In the genomic region with DNA sequence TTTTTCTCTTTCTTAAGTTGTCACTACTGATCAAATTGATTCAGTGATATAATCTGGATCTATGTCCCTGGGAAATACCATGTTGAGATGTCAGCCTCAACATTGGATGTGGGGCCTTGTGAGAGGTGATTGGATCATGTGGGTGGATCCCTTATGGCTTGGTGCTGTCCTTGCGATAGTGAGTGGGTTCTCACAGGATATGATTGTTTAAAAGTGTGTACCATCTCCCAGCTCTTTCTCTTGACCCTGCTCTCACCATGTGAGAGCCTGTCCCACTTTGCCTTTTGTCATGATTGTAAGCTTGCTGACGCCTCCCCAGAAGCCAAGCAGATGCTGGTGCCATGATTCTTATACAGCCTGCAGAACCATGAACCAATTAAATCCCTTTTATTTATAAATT, we compare ENCODE assay signal across 25 cellular contexts.
A peak's percentile ranks its signal among the peaks of the same experiment; 100 is the strongest.
DNase-seq lines count a peak whose midpoint lies in the region; ATAC-seq, FAIRE-seq and TF ChIP-seq lines count a peak whose summit lies in the region.
"Had no signal": no experiment of that assay in that cellular context is flagged by ENCODE, and none has a peak within 500 bp of the region (broad histone marks: within the 10 kb centered on the region; RNA-seq: fewer than 3 reads in every experiment).

No MANE protein-coding gene starts in this region.

- POLR2A ChIA-PET in OCI-LY7 (lab: Charles Lee), result interaction anchor here (0.6 to 2.3 kb wide), 6 partner anchors 8 to 616 kb away, joined by 3 to 9 read pairs (median 4); no protein-coding TSS in a partner anchor

- ATAC-seq in T-helper 17 cell, result no peak
- no peak for ATAC-seq in stimulated activated effector memory CD8-positive, alpha-beta T cell treated with anti-CD3 and anti-CD28 coated beads, Interleukin-12 subunit alpha, Interleukin-12 subunit beta, amount 100 ng/mL, for 72 hours
- ATAC-seq: HCT116, Panc1 had no signal

- FAIRE-seq in GM12892 (lab: Jason Lieb, UNC) (peak; percentile 9), keratinocyte (lab: Jason Lieb, UNC) (peak; percentile 23)

- dilution Hi-C loops in keratinocyte (cut with MboI; ENCODE audit: extremely low pct_ligation_motif_present, low sequenced_read_pairs), result no loop called here

- H2AFZ ChIP-seq in keratinocyte (ENCODE audit: control insufficient read depth, low read length) (no peak overlapping the region), OCI-LY7 (ENCODE audit: low read length) (no peak overlapping the region)

- H3K79me2 ChIP-seq in keratinocyte (ENCODE audit: control insufficient read depth, insufficient read depth, low read length) (no peaks in the 10 kb centered on the region), OCI-LY7 (ENCODE audit: insufficient read depth, low read depth, low read length) (peaks cover 10% of the 10 kb centered on the region; the same call in 1 of the 2 replicates)

- H3K27ac Mint-ChIP-seq in T-helper 17 cell, result peak overlapping the region; percentile 45
- peak overlapping the region; percentile 21 for H3K27ac Mint-ChIP-seq in stimulated activated effector memory CD8-positive, alpha-beta T cell treated with anti-CD3 and anti-CD28 coated beads, Interleukin-12 subunit alpha, Interleukin-12 subunit beta, amount 100 ng/mL, for 72 hours

- H3K4me3 Mint-ChIP-seq in T-helper 17 cell, result no peak overlapping the region
- H3K4me3 Mint-ChIP-seq in stimulated activated effector memory CD8-positive, alpha-beta T cell treated with anti-CD3 and anti-CD28 coated beads, Interleukin-12 subunit alpha, Interleukin-12 subunit beta, amount 100 ng/mL, for 72 hours, result no peak overlapping the region
- H3K4me3 Mint-ChIP-seq: CD14-positive monocyte; CD8-positive, alpha-beta memory T cell had no signal

- H4K20me1 ChIP-seq in keratinocyte (ENCODE audit: control insufficient read depth, extremely low read depth, insufficient read depth, low read length) (no peaks in the 10 kb centered on the region), OCI-LY7 (ENCODE audit: insufficient read depth, low read length) (no peaks in the 10 kb centered on the region)

- DNase-seq in GM12892 (ENCODE audit: insufficient read length) (no peak), T-helper 17 cell (no peak), keratinocyte (ENCODE audit: low read depth, low spot score) (no peak), mesenteric fat pad (ENCODE audit: low spot score) (no peak), RPMI8226 (no peak), OCI-LY7 (ENCODE audit: low spot score) (no peak)
- DNase-seq in stimulated activated effector memory CD8-positive, alpha-beta T cell treated with anti-CD3 and anti-CD28 coated beads, Interleukin-12 subunit alpha, Interleukin-12 subunit beta, amount 100 ng/mL, for 72 hours (ENCODE audit: low spot score in 2 of 2), result no peak
- DNase-seq: BE2C; CD8-positive, alpha-beta memory T cell; DMS 273 treated with DMSO at 0.1 percent for 48 hours; DMS79; EL; GF-D8; GOT3; NCI-H1092; NCI-H1417 treated with DMSO at 0.1 percent for 48 hours; NCI-H1694 treated with DMSO at 0.1 percent for 48 hours; NCI-H2081; NCI-H2227 treated with DMSO at 0.1 percent for 48 hours; NCI-H526 treated with DMSO at 0.1 percent for 48 hours; SIG-M5 had no signal

- no peak for TF ChIP-seq POLR2A in GM12892 (IDR thresholded peaks at IDR 0.05; ENCODE audit: low read depth, low read length)

- H3K27ac ChIP-seq in keratinocyte (ENCODE audit: control insufficient read depth, insufficient read depth, low read length) (no peak overlapping the region), OCI-LY7 (ENCODE audit: low read depth, low read length, poor library complexity, severe bottlenecking) (no peak overlapping the region)
- H3K27ac ChIP-seq: SK-N-MC had no signal

- no peak overlapping the region for H3K9ac ChIP-seq in keratinocyte (ENCODE audit: control insufficient read depth, extremely low read depth, insufficient read depth, low read length)

- intact Hi-C loops in OCI-LY7 (cut with micrococcal nuclease; ENCODE audit: unreplicated experiment), result no loop called here

- TF ChIP-seq CTCF in keratinocyte (optimal IDR thresholded peaks at IDR 0.05 in 1 of 3, IDR thresholded peaks at IDR 0.05 in 1 of 3, conservative IDR thresholded peaks at IDR 0.05 in 1 of 3; ENCODE audit: extremely low read depth in 1 of 3, insufficient read depth in 2 of 3, low read length in 3 of 3), result no peak
- no peak for TF ChIP-seq CTCF in OCI-LY7 (conservative IDR thresholded peaks at IDR 0.05; ENCODE audit: low read length)

- H3K27me3 Mint-ChIP-seq in T-helper 17 cell, result no peaks in the 10 kb centered on the region
- H3K27me3 Mint-ChIP-seq: CD8-positive, alpha-beta memory T cell had no signal

- H3K36me3 Mint-ChIP-seq in T-helper 17 cell (ENCODE audit: low read depth), result peaks cover 4% of the 10 kb centered on the region
- H3K36me3 Mint-ChIP-seq in stimulated activated effector memory CD8-positive, alpha-beta T cell treated with anti-CD3 and anti-CD28 coated beads, Interleukin-12 subunit alpha, Interleukin-12 subunit beta, amount 100 ng/mL, for 72 hours, result peaks cover 71% of the 10 kb centered on the region

- H3K9me3 ChIP-seq in T-helper 17 cell (ENCODE audit: control insufficient read depth, low read length, poor library complexity, severe bottlenecking), result no peaks in the 10 kb centered on the region
- H3K9me3 ChIP-seq in keratinocyte (ENCODE audit: control insufficient read depth, low read depth, low read length), result no peaks in the 10 kb centered on the region
- no peaks in the 10 kb centered on the region; the same call in 1 of the 2 replicates for H3K9me3 ChIP-seq in OCI-LY7 (ENCODE audit: low read length)
- H3K9me3 ChIP-seq: BE2C had no signal

- CTCF ChIA-PET in OCI-LY7 (lab: Charles Lee; ENCODE audit: unreplicated experiment), result no interaction called here

- H3K36me3 ChIP-seq in keratinocyte (ENCODE audit: control insufficient read depth in 2 of 2, extremely low read depth in 1 of 2, insufficient read depth in 2 of 2, low read length in 2 of 2), result no peaks in the 10 kb centered on the region
- peaks cover 19% of the 10 kb centered on the region for H3K36me3 ChIP-seq in OCI-LY7 (ENCODE audit: insufficient read depth, low read length)
- H3K36me3 ChIP-seq: BE2C had no signal

- no peak overlapping the region for H3K4me2 ChIP-seq in keratinocyte (ENCODE audit: control insufficient read depth, extremely low read depth, insufficient read depth, low read depth, low read length)
- no peak overlapping the region for H3K4me2 ChIP-seq in OCI-LY7 (ENCODE audit: low read length)

- H3K9me2 ChIP-seq in OCI-LY7 (ENCODE audit: insufficient read depth, low read length), result no peaks in the 10 kb centered on the region

- peaks cover 7% of the 10 kb centered on the region for H3K4me1 ChIP-seq in keratinocyte (ENCODE audit: control insufficient read depth, extremely low read depth, insufficient read depth, low read length)
- H3K4me1 ChIP-seq in OCI-LY7 (ENCODE audit: insufficient read depth, low read length, poor library complexity, severe bottlenecking), result peaks cover 12% of the 10 kb centered on the region
- H3K4me1 ChIP-seq: BE2C had no signal

- H3K27me3 ChIP-seq in keratinocyte (ENCODE audit: control insufficient read depth, extremely low read depth, insufficient read depth, low read length), result no peaks in the 10 kb centered on the region
- H3K27me3 ChIP-seq: BE2C had no signal

- no peak overlapping the region for H3K4me3 ChIP-seq in keratinocyte (ENCODE audit: control insufficient read depth in 2 of 3, extremely low read depth in 1 of 3, insufficient read depth in 2 of 3, low read depth in 1 of 3, low read length in 3 of 3)
- H3K4me3 ChIP-seq in OCI-LY7 (ENCODE audit: low read depth, low read length, poor library complexity, severe bottlenecking), result no peak overlapping the region
- H3K4me3 ChIP-seq: SK-N-MC had no signal

- H3K4me1 Mint-ChIP-seq in T-helper 17 cell, result peaks cover 20% of the 10 kb centered on the region
- peaks cover 34% of the 10 kb centered on the region for H3K4me1 Mint-ChIP-seq in stimulated activated effector memory CD8-positive, alpha-beta T cell treated with anti-CD3 and anti-CD28 coated beads, Interleukin-12 subunit alpha, Interleukin-12 subunit beta, amount 100 ng/mL, for 72 hours

- H3K9me1 ChIP-seq in keratinocyte (ENCODE audit: control insufficient read depth, extremely low read depth, insufficient read depth, low read length), result no peaks in the 10 kb centered on the region

- H3K9me3 Mint-ChIP-seq in stimulated activated effector memory CD8-positive, alpha-beta T cell treated with anti-CD3 and anti-CD28 coated beads, Interleukin-12 subunit alpha, Interleukin-12 subunit beta, amount 100 ng/mL, for 72 hours, result no peaks in the 10 kb centered on the region
- H3K9me3 Mint-ChIP-seq: CD8-positive, alpha-beta memory T cell had no signal

- BruUV-seq in OCI-LY7 (replicated peaks; lab: Mats Ljungman, UMichigan), result no TSS peak
